ENCODE assay signal across 14 cellular contexts in genomic region chr3:98594630-98594961, GRCh38. TPM values are rescaled to one million over a fixed set of nuclear protein-coding genes. Genes with fewer than 3 reads are reported as not detected.
A peak's percentile ranks its signal among the peaks of the same experiment; 100 is the strongest.
DNase-seq lines count a peak whose midpoint lies in the region; ATAC-seq and TF ChIP-seq lines count a peak whose summit lies in the region.
"Had no signal": no experiment of that assay in that cellular context is flagged by ENCODE, and none has a peak within 500 bp of the region (broad histone marks: within the 10 kb centered on the region; RNA-seq: fewer than 3 reads in every experiment).

No MANE protein-coding gene starts in this region.

- POLR2A ChIA-PET in CD4-positive, alpha-beta memory T cell (lab: Charles Lee; ENCODE audit: partially characterized antibody), result interaction anchor here (0.8 to 6.4 kb wide), 4 partner anchors 32 to 72 kb away, joined by 3 to 57 read pairs (median 16); partner anchors contain the start of gene CLDND1

- no peak for TF ChIP-seq CTCF in GM23338 (conservative IDR thresholded peaks at IDR 0.05; ENCODE audit: low read depth in 2 of 2)
- no peak for TF ChIP-seq CTCF in VCaP (conservative IDR thresholded peaks at IDR 0.05)

- no peaks in the 10 kb centered on the region for H3K9me3 ChIP-seq in CD4-positive, alpha-beta memory T cell (ENCODE audit: control insufficient read depth in 1 of 2, low read length in 2 of 2)
- H3K9me3 ChIP-seq: left ventricle myocardium inferior, sigmoid colon had no signal

- peak overlapping the region; percentile 78; the same call in 1 of the 2 replicates for H3K4me2 ChIP-seq in GM23338

- H3K4me3 Mint-ChIP-seq in CD4-positive, alpha-beta memory T cell, result peak overlapping the region; percentile 37 to 100 (median 80)
- H3K4me3 Mint-ChIP-seq in GM23338 (peak overlapping the region; percentile 10; the same call in 1 of the 3 replicates), naive B cell (peak overlapping the region; percentile 30 to 99 (median 98))

- H3K27me3 Mint-ChIP-seq in CD4-positive, alpha-beta memory T cell, result no peaks in the 10 kb centered on the region
- H3K27me3 Mint-ChIP-seq in GM23338 (ENCODE audit: insufficient read depth, low read depth, poor library complexity) (peaks cover 8% of the 10 kb centered on the region), naive B cell (no peaks in the 10 kb centered on the region)

- H3K36me3 Mint-ChIP-seq in CD4-positive, alpha-beta memory T cell, result peaks cover under 1 to 27% of the 10 kb centered on the region in 2 donors
- H3K36me3 Mint-ChIP-seq in GM23338 (ENCODE audit: low read depth), result peaks cover 16% of the 10 kb centered on the region
- H3K36me3 Mint-ChIP-seq in naive B cell, result no peaks in the 10 kb centered on the region

- H3K9me2 ChIP-seq in GM23338 (ENCODE audit: insufficient read depth), result no peaks in the 10 kb centered on the region

- no peaks in the 10 kb centered on the region for H3K27me3 ChIP-seq in CD4-positive, alpha-beta memory T cell (ENCODE audit: insufficient read depth, low read length)
- H3K27me3 ChIP-seq in GM23338 (ENCODE audit: insufficient read depth), result no peaks in the 10 kb centered on the region
- H3K27me3 ChIP-seq: sigmoid colon had no signal

- ATAC-seq in GM23338 (no peak), naive B cell (ENCODE audit: low read depth in 2 of 2) (no peak), GM21381 (IDR thresholded peaks at IDR 0.05; ENCODE audit: unreplicated experiment) (no peak), HG03439 (IDR thresholded peaks at IDR 0.05; ENCODE audit: unreplicated experiment) (no peak)

- H3K36me3 ChIP-seq in CD4-positive, alpha-beta memory T cell (ENCODE audit: insufficient read depth, low read length), result no peaks in the 10 kb centered on the region
- peaks cover 14% of the 10 kb centered on the region for H3K36me3 ChIP-seq in GM23338 (ENCODE audit: insufficient read depth)

- peak overlapping the region; percentile 70; the same call in 1 of the 2 replicates for H2AFZ ChIP-seq in GM23338

- H3K79me2 ChIP-seq in GM23338 (replicated peaks; ENCODE audit: insufficient read depth), result peaks cover 11% of the 10 kb centered on the region

- DNase-seq in CD4-positive, alpha-beta memory T cell, result no peak
- no peak for DNase-seq in GM23338 (ENCODE audit: low spot score)
- DNase-seq in naive B cell, result no peak
- DNase-seq in NCI-H1694 treated with DMSO at 0.1 percent for 48 hours (lab: John Stamatoyannopoulos, UW), result no peak
- DNase-seq: anterior cingulate cortex; GOT3; left ventricle myocardium inferior; NCI-H187 treated with DMSO at 0.1 percent for 48 hours; NCI-H524 treated with DMSO at 0.1 percent for 48 hours; stimulated activated CD4-positive, alpha-beta T cell treated with anti-CD3 and anti-CD28 coated beads, Interleukin-4, amount 100 ng/mL, for 24 hours had no signal

- H3K9me3 Mint-ChIP-seq in CD4-positive, alpha-beta memory T cell, result no peaks in the 10 kb centered on the region
- no peaks in the 10 kb centered on the region for H3K9me3 Mint-ChIP-seq in GM23338
- H3K9me3 Mint-ChIP-seq in naive B cell, result no peaks in the 10 kb centered on the region

- H3K27ac ChIP-seq in CD4-positive, alpha-beta memory T cell (ENCODE audit: low read depth, low read length), result no peak overlapping the region
- H3K27ac ChIP-seq in GM23338 (ENCODE audit: low read depth), result no peak overlapping the region
- peak overlapping the region; percentile 78; the same call in 1 of the 2 replicates for H3K27ac ChIP-seq in VCaP

- CTCF ChIA-PET in CD4-positive, alpha-beta memory T cell (lab: Charles Lee; ENCODE audit: partially characterized antibody), result interaction anchor here (0.9 to 4.2 kb wide), 3 partner anchors 9 to 73 kb away, joined by 3 to 26 read pairs (median 3); partner anchors contain the start of gene CLDND1

- H4K20me1 ChIP-seq in GM23338 (replicated peaks; ENCODE audit: insufficient read depth), result peaks cover 7% of the 10 kb centered on the region

- no peak overlapping the region for H3K4me3 ChIP-seq in CD4-positive, alpha-beta memory T cell (ENCODE audit: low read length in 2 of 2)
- no peak overlapping the region for H3K4me3 ChIP-seq in GM23338

- H3K4me1 Mint-ChIP-seq in CD4-positive, alpha-beta memory T cell, result peaks cover 26 to 39% (median 32%) of the 10 kb centered on the region in 4 donors
- H3K4me1 Mint-ChIP-seq in GM23338, result peaks cover 22% of the 10 kb centered on the region
- H3K4me1 Mint-ChIP-seq in naive B cell, result peaks cover 18 to 30% (median 27%) of the 10 kb centered on the region in 3 donors

- H3K4me1 ChIP-seq in CD4-positive, alpha-beta memory T cell (ENCODE audit: insufficient read depth, low read length), result peaks cover 27% of the 10 kb centered on the region
- peaks cover 12% of the 10 kb centered on the region for H3K4me1 ChIP-seq in GM23338 (ENCODE audit: insufficient read depth)

- intact Hi-C loops in CD4-positive, alpha-beta memory T cell (cut with micrococcal nuclease), result loop anchor here (5.0 kb wide), 2 partner anchors 308 to 622 kb away; partner anchors contain the start of genes DCBLD2 and RIOX2

- peak overlapping the region in 2 of 7 donors; percentile 62 to 70 for H3K27ac Mint-ChIP-seq in CD4-positive, alpha-beta memory T cell
- H3K27ac Mint-ChIP-seq in GM23338 (no peak overlapping the region), naive B cell (no peak overlapping the region)

- H3F3A ChIP-seq in GM23338 (replicated peaks; ENCODE audit: low read depth), result no peaks in the 10 kb centered on the region

TF ChIP-seq in GM23338, 12 proteins besides CTCF, POLR2A, EP300 and RAD21 (continues in another document):
- TF ChIP-seq ZNF331 (CRISPR knock-in tag; IDR thresholded peaks at IDR 0.05; ENCODE audit: low read depth) (no peak), JUNB (IDR thresholded peaks at IDR 0.05; ENCODE audit: unreplicated experiment) (no peak), POLR2AphosphoS5 (IDR thresholded peaks at IDR 0.05; ENCODE audit: low read depth) (no peak), STAT1 (IDR thresholded peaks at IDR 0.05; ENCODE audit: unreplicated experiment) (no peak), EZH2 (IDR thresholded peaks at IDR 0.05; ENCODE audit: low read depth, unreplicated experiment) (no peak), ETS1 (IDR thresholded peaks at IDR 0.05) (no peak), CREB1 (CRISPR knock-in tag; IDR thresholded peaks at IDR 0.05; ENCODE audit: low read depth) (no peak), EZH2phosphoT487 (IDR thresholded peaks at IDR 0.05; ENCODE audit: unreplicated experiment) (no peak), REST (IDR thresholded peaks at IDR 0.05; ENCODE audit: unreplicated experiment) (no peak)

RNA-seq across cellular contexts. Expression of gene CPOX, which starts 1.2 kb away (rescaled TPM):
- 10 to 100 TPM; 41.1 to 41.3 TPM for total RNA-seq in CD4-positive, alpha-beta memory T cell
- polyA plus RNA-seq in CD4-positive, alpha-beta memory T cell, result 1 to 10 TPM; 3.3 to 8.2 TPM
- total RNA-seq in GM23338 (2014; rRNA removed; shearing (Covaris generic)), result 32.5 and 38.3 TPM in 2 replicates
- 12.4 and 13.3 TPM in 2 replicates for polyA plus RNA-seq in GM23338 (2016; fragmentation: Nextera tagmentation; extraction: Ambion mirVana)
- 1 to 10 TPM; 1.9 to 3.5 (median 2.4) TPM for polyA plus RNA-seq in naive B cell (ENCODE audit: low read depth in 6 of 6)

Comparison
In these comparisons a context has a peak if more than half of its experiments do, and no peak if none do; other contexts are left out.
1. H3K4me3 Mint-ChIP-seq: peak in every context shown above with its lines; median percentile 98 in naive B cell; 80 in CD4-positive, alpha-beta memory T cell; 10 in GM23338.